7 cellular contexts compared by ENCODE assay signal in the genomic region with DNA sequence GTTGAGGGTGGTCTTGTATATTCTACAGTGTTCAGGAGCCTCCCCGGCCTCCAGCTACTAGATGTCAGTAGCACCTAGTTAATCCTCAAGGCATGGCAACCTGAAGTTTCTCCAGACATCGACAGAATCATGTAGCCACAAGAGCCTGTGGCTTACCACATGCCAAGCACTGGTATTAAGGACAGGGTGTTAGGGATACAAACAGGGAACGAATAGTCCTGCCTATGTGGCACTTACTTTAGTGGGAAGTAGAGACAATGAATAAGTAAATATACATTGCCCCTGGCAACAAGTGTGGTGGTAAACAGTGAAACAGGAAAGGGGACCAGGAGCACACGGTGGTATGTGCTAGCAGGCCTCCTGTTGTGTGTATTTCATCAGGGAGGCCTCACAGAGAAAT. TPM values are rescaled to one million over a fixed set of nuclear protein-coding genes. Genes with fewer than 3 reads are reported as not detected.
A peak's percentile ranks its signal among the peaks of the same experiment; 100 is the strongest.
DNase-seq lines count a peak whose midpoint lies in the region; ATAC-seq and TF ChIP-seq lines count a peak whose summit lies in the region.
"Not testable (repeated sequence)": the region's sequence is repeated elsewhere in the genome, so short reads cannot be mapped to it uniquely, and the experiment has no call there.

No MANE protein-coding gene starts in this region.

- H2BK120ac ChIP-seq in mesendoderm (ENCODE audit: low read depth, low read length) = not testable (repeated sequence)

- not testable (repeated sequence) for TF ChIP-seq CTCF in PC-3 (conservative IDR thresholded peaks at IDR 0.05; ENCODE audit: low read depth, low read length)

- H4K8ac ChIP-seq in mesendoderm (ENCODE audit: low read depth, low read length) = not testable (repeated sequence)

- no CpG with 5 or more reads among the region's 4 CpGs for WGBS in mesendoderm (ENCODE audit: extremely low coverage, insufficient coverage, low lambda C conversion rate)

- peak; percentile 20; the same call in 1 of the 2 replicates for ATAC-seq in PC-3
- ATAC-seq in central memory CD8-positive, alpha-beta T cell (replicated peaks; ENCODE audit: extremely low read depth, poor library complexity, severe bottlenecking) = peak; percentile 19

- peak; percentile 81 for DNase-seq in DMS153 (lab: John Stamatoyannopoulos, UW)
- DNase-seq in Kasumi-1 (lab: John Stamatoyannopoulos, UW) = peak; percentile 15 to 29
- peak; percentile 11 for DNase-seq in NCI-H2107 treated with DMSO at 0.1 percent for 48 hours (lab: John Stamatoyannopoulos, UW; ENCODE audit: unreplicated experiment)
- peak; percentile 26 for DNase-seq in PC-3
- not testable (repeated sequence) for DNase-seq in central memory CD8-positive, alpha-beta T cell (ENCODE audit: low spot score in 2 of 2)
- DNase-seq in glomerular visceral epithelial cell (ENCODE audit: extremely low spot score) = peak; percentile 6
- DNase-seq in mesendoderm = peak; percentile 41

- not testable (repeated sequence) for H3F3A ChIP-seq in PC-3 (ENCODE audit: low read length, unreplicated experiment)

- not testable (repeated sequence) for H2BK15ac ChIP-seq in mesendoderm (replicated peaks; ENCODE audit: low read depth)

- not testable (repeated sequence) for H3K36me3 Mint-ChIP-seq in central memory CD8-positive, alpha-beta T cell (ENCODE audit: insufficient read depth)

- intact Hi-C loops in PC-3 (cut with micrococcal nuclease) = not testable (repeated sequence)

- H3K27me3 Mint-ChIP-seq in central memory CD8-positive, alpha-beta T cell = not testable (repeated sequence)

- H4K20me1 ChIP-seq in PC-3 (ENCODE audit: low read length) = not testable (repeated sequence)

- H2BK5ac ChIP-seq in mesendoderm (ENCODE audit: low read length) = not testable (repeated sequence)

- H3K23ac ChIP-seq in mesendoderm (ENCODE audit: low read length) = not testable (repeated sequence)

- not testable (repeated sequence) for H3K79me2 ChIP-seq in PC-3 (ENCODE audit: low read length); mesendoderm (ENCODE audit: control insufficient read depth, insufficient read depth, low read length)

- H3K4me3 Mint-ChIP-seq in central memory CD8-positive, alpha-beta T cell = not testable (repeated sequence)

- not testable (repeated sequence) for H3K79me1 ChIP-seq in mesendoderm (ENCODE audit: low read length)

- not testable (repeated sequence) for H3K4me3 ChIP-seq in PC-3 (ENCODE audit: low read length); mesendoderm (ENCODE audit: low read length)

- H3K4me1 ChIP-seq in PC-3 (ENCODE audit: insufficient read depth, low read length); mesendoderm (ENCODE audit: control insufficient read depth, low read depth, low read length): not testable (repeated sequence)

- H3K4ac ChIP-seq in mesendoderm (ENCODE audit: low read depth, low read length) = not testable (repeated sequence)

- not testable (repeated sequence) for H3K4me1 Mint-ChIP-seq in central memory CD8-positive, alpha-beta T cell

- H4K5ac ChIP-seq in mesendoderm (ENCODE audit: low read length) = not testable (repeated sequence)

- BruUV-seq in PC-3 (replicated peaks; lab: Mats Ljungman, UMichigan) = not testable (repeated sequence)

- H3K56ac ChIP-seq in mesendoderm (ENCODE audit: low read length) = not testable (repeated sequence)

- H3K9me3 ChIP-seq in PC-3 (ENCODE audit: low read length) = not testable (repeated sequence)

- not testable (repeated sequence) for H3K9me2 ChIP-seq in PC-3 (replicated peaks; ENCODE audit: low read length)

- H3K27me3 ChIP-seq in PC-3 (ENCODE audit: low read length) = peaks cover 15% of the 10 kb centered on the region; the same call in 1 of the 2 replicates
- not testable (repeated sequence) for H3K27me3 ChIP-seq in mesendoderm (ENCODE audit: insufficient read depth, low read length, poor library complexity)

- H3K18ac ChIP-seq in mesendoderm (ENCODE audit: low read length) = not testable (repeated sequence)

- not testable (repeated sequence) for H3K36me3 ChIP-seq in PC-3 (ENCODE audit: low read depth, low read length); mesendoderm (ENCODE audit: control insufficient read depth, insufficient read depth, low read length)

- not testable (repeated sequence) for H2AFZ ChIP-seq in PC-3 (ENCODE audit: low read length)

- CTCF ChIA-PET in PC-3 (lab: Charles Lee) = not testable (repeated sequence)

- H3K9me3 Mint-ChIP-seq in central memory CD8-positive, alpha-beta T cell = not testable (repeated sequence)

- not testable (repeated sequence) for H3K27ac Mint-ChIP-seq in central memory CD8-positive, alpha-beta T cell (ENCODE audit: low read depth)

- H3K27ac ChIP-seq in PC-3 (ENCODE audit: low read length); mesendoderm (ENCODE audit: low read depth, low read length): not testable (repeated sequence)

- POLR2A ChIA-PET in PC-3 (lab: Charles Lee; ENCODE audit: unreplicated experiment) = not testable (repeated sequence)

- H2AK5ac ChIP-seq in mesendoderm (ENCODE audit: low read length) = not testable (repeated sequence)

- H3K9ac ChIP-seq in PC-3 (ENCODE audit: low read length); mesendoderm (ENCODE audit: low read length): not testable (repeated sequence)

- H3K4me2 ChIP-seq in PC-3 (ENCODE audit: low read length); mesendoderm (ENCODE audit: low read length): not testable (repeated sequence)

RNA-seq across cellular contexts. Expression of gene WASHC2A, which starts 32.4 kb away (rescaled TPM):
- total RNA-seq in PC-3 (2014; rRNA removed) = 57.9 and 67.6 TPM in 2 replicates
- polyA plus RNA-seq in mesendoderm (2013, experiment 1 of 2) = 19.2 TPM
- 18.7 TPM for polyA plus RNA-seq in mesendoderm (2013, experiment 2 of 2)

RNA-seq across cellular contexts. Expression of gene AGAP6, which starts 47.1 kb away (rescaled TPM):
- total RNA-seq in PC-3 (2014; rRNA removed) = 35.9 and 38.5 TPM in 2 replicates
- 9.5 TPM for polyA plus RNA-seq in mesendoderm (2013, experiment 1 of 2)
- polyA plus RNA-seq in mesendoderm (2013, experiment 2 of 2) = 8.7 TPM
